In genomic region chr9:35116539-35116897, GRCh38 we compare ENCODE assay signal across 8 cellular contexts. TPM values are rescaled to one million over a fixed set of nuclear protein-coding genes. Genes with fewer than 3 reads are reported as not detected.
DNase-seq lines count a peak whose midpoint lies in the region; ATAC-seq, FAIRE-seq and TF ChIP-seq lines count a peak whose summit lies in the region.

No MANE protein-coding gene starts in this region.

- H3K9me3 Mint-ChIP-seq in activated naive CD4-positive, alpha-beta T cell treated with anti-CD3 and anti-CD28 coated beads, Interleukin-2, amount 10 ng/mL, durations not matched to agents 7 days and 5 days = no peaks in the 10 kb centered on the region

- no peak for TF ChIP-seq CTCF in K562 (IDR thresholded peaks at IDR 0.05 in 2 of 3, conservative IDR thresholded peaks at IDR 0.05 in 1 of 3; ENCODE audit: insufficient read depth in 2 of 3, low read depth in 1 of 3, low read length in 3 of 3)
- TF ChIP-seq CTCF in lung (IDR thresholded peaks at IDR 0.05; ENCODE audit: control extremely low read depth, extremely low read depth) = no peak
- TF ChIP-seq CTCF in uterus (IDR thresholded peaks at IDR 0.05) = no peak

- CTCF ChIA-PET in activated naive CD4-positive, alpha-beta T cell treated with anti-CD3 and anti-CD28 coated beads, Interleukin-2, amount 10 ng/mL, durations not matched to agents 7 days and 5 days (lab: Charles Lee) = interaction anchor here (1.6 to 6.7 kb wide), 6 partner anchors 13 to 437 kb away, joined by 4 to 54 read pairs (median 8); partner anchors contain the start of genes STOML2 and UNC13B
- CTCF ChIA-PET in K562 (lab: Yijun Ruan, JAX; ENCODE audit: low intra/inter-chr PET ratio) = interaction anchor here (1.3 to 1.9 kb wide), 3 partner anchors 142 to 437 kb away, joined by 3 to 13 read pairs (median 11); no protein-coding TSS in a partner anchor

- H3K4me2 ChIP-seq in K562 (ENCODE audit: insufficient read depth, low read length) = peak overlapping the region; percentile 99

- BruUV-seq in K562 (replicated peaks; lab: Mats Ljungman, UMichigan) = no TSS peak

- no peaks in the 10 kb centered on the region for H3K9me1 ChIP-seq in K562 (ENCODE audit: control insufficient read depth, insufficient read depth, low read length)

- peak overlapping the region; percentile 91 for H3K27ac Mint-ChIP-seq in activated naive CD4-positive, alpha-beta T cell treated with anti-CD3 and anti-CD28 coated beads, Interleukin-2, amount 10 ng/mL, durations not matched to agents 7 days and 5 days

- H3K9ac ChIP-seq in K562 (ENCODE audit: insufficient read depth in 1 of 2, low read depth in 2 of 2, low read length in 2 of 2) = peak overlapping the region; percentile 46 to 79

- ATAC-seq in K562 (no peak), lung (ENCODE audit: insufficient read depth, low FRiP score) (no peak), HG03457 (IDR thresholded peaks at IDR 0.05; ENCODE audit: unreplicated experiment) (no peak)

- DNase-seq in activated naive CD4-positive, alpha-beta T cell treated with anti-CD3 and anti-CD28 coated beads, Interleukin-2, amount 10 ng/mL, durations not matched to agents 7 days and 5 days = no peak
- no peak for DNase-seq in activated naive CD4-positive, alpha-beta T cell treated with Interleukin-2 at 50 U/mL for 16 hours
- DNase-seq in K562 (ENCODE audit: extremely low read depth in 1 of 4, low spot score in 3 of 4) = no peak
- no peak for DNase-seq in lung (ENCODE audit: low spot score)
- no peak for DNase-seq in uterus
- no peak for DNase-seq in SHP77 treated with DMSO at 0.1 percent for 48 hours (lab: John Stamatoyannopoulos, UW)
- no peak for DNase-seq in NCI-H345 treated with DMSO at 0.1 percent for 48 hours (lab: John Stamatoyannopoulos, UW; ENCODE audit: unreplicated experiment)

- TF ChIP-seq POLR2A in K562 (conservative IDR thresholded peaks at IDR 0.05) = no peak
- TF ChIP-seq POLR2A in uterus (IDR thresholded peaks at IDR 0.05) = no peak

- peaks cover 3% of the 10 kb centered on the region for H3K27me3 Mint-ChIP-seq in activated naive CD4-positive, alpha-beta T cell treated with anti-CD3 and anti-CD28 coated beads, Interleukin-2, amount 10 ng/mL, durations not matched to agents 7 days and 5 days

- intact Hi-C loops in K562 (cut with micrococcal nuclease) (loop anchor here (1.0 to 5.0 kb wide), 2 partner anchors 46 to 143 kb away; partner anchors contain the start of gene UNC13B), uterus (cut with DNase I; ENCODE audit: low total_unique reads) (loop anchor here (5.0 to 10.0 kb wide), 3 partner anchors 141 to 698 kb away; partner anchors contain the start of genes HINT2 and SPAG8)

- H3K27ac ChIP-seq in K562 (ENCODE audit: extremely low read depth, low read depth, low read length) (peak overlapping the region; percentile 62; the same call in 2 of the 3 replicates), lung (ENCODE audit: low read depth in 1 of 2, low read length in 1 of 2) (peak overlapping the region; percentile 24 to 90), uterus (peak overlapping the region; percentile 88 to 89)

- TF ChIP-seq EP300 in K562 (IDR thresholded peaks at IDR 0.05; ENCODE audit: low read length) = no peak

- peaks cover 9% of the 10 kb centered on the region for H3K36me3 Mint-ChIP-seq in activated naive CD4-positive, alpha-beta T cell treated with anti-CD3 and anti-CD28 coated beads, Interleukin-2, amount 10 ng/mL, durations not matched to agents 7 days and 5 days

- peaks cover 28% of the 10 kb centered on the region for H3K79me2 ChIP-seq in K562 (ENCODE audit: control insufficient read depth, insufficient read depth, low read length)

- H3K4me3 Mint-ChIP-seq in activated naive CD4-positive, alpha-beta T cell treated with anti-CD3 and anti-CD28 coated beads, Interleukin-2, amount 10 ng/mL, durations not matched to agents 7 days and 5 days = peak overlapping the region; percentile 98

- POLR2A ChIA-PET in K562 (lab: Yijun Ruan, JAX) = interaction anchor here (0.6 to 1.1 kb wide), 5 partner anchors 10 to 800 kb away, joined by 3 to 7 read pairs (median 3); partner anchors contain the start of gene RUSC2

- no peaks in the 10 kb centered on the region for H3K36me3 ChIP-seq in K562 (ENCODE audit: control insufficient read depth, insufficient read depth, low read length)
- no peaks in the 10 kb centered on the region for H3K36me3 ChIP-seq in lung (ENCODE audit: control insufficient read depth in 2 of 2, insufficient read depth in 2 of 2, low read length in 2 of 2)
- no peaks in the 10 kb centered on the region for H3K36me3 ChIP-seq in uterus

- peaks cover 48% of the 10 kb centered on the region for H3K4me1 Mint-ChIP-seq in activated naive CD4-positive, alpha-beta T cell treated with anti-CD3 and anti-CD28 coated beads, Interleukin-2, amount 10 ng/mL, durations not matched to agents 7 days and 5 days

- 0% methylated on average over 12 of the region's 12 CpGs for WGBS in K562 (ENCODE audit: insufficient coverage, low coverage, missing lambda C conversion rate)
- 0 to 1% methylated on average over 12 of the region's 12 CpGs for WGBS in lung, 2 donors

- H4K20me1 ChIP-seq in K562 (replicated peaks; ENCODE audit: control insufficient read depth, insufficient read depth, low read length) = peaks cover 4% of the 10 kb centered on the region

- H2AFZ ChIP-seq in K562 (ENCODE audit: low read depth, low read length) = peak overlapping the region; percentile 95

- FAIRE-seq in K562 (lab: Jason Lieb, UNC) = no peak

- no peaks in the 10 kb centered on the region for H3K27me3 ChIP-seq in K562 (ENCODE audit: control insufficient read depth in 2 of 2, insufficient read depth in 2 of 2, low read length in 2 of 2)
- no peaks in the 10 kb centered on the region for H3K27me3 ChIP-seq in lung (ENCODE audit: control insufficient read depth, insufficient read depth)
- H3K27me3 ChIP-seq in uterus = no peaks in the 10 kb centered on the region

- in situ Hi-C loops in K562 (cut with MboI) = loop anchor here (5.0 kb wide), 2 partner anchors 141 to 356 kb away; no protein-coding TSS in a partner anchor

- H3K9me3 ChIP-seq in K562 (replicated peaks; ENCODE audit: control insufficient read depth, insufficient read depth, low read depth, low read length) (no peaks in the 10 kb centered on the region), lung (ENCODE audit: control insufficient read depth in 2 of 2, insufficient read depth in 1 of 2, low read length in 1 of 2) (no peaks in the 10 kb centered on the region), uterus (no peaks in the 10 kb centered on the region)

- no peak for TF ChIP-seq RAD21 in K562 (CRISPR knock-in tag; conservative IDR thresholded peaks at IDR 0.05 in 1 of 2, IDR thresholded peaks at IDR 0.05 in 1 of 2)

- H3K4me3 ChIP-seq in K562 (peak overlapping the region; percentile 58), lung (no peak overlapping the region), uterus (peak overlapping the region; percentile 45 to 55)

- H3K4me1 ChIP-seq in K562 (replicated peaks in 1 of 2; ENCODE audit: control insufficient read depth in 2 of 2, insufficient read depth in 2 of 2, low read length in 2 of 2) = peaks cover 23 to 26% of the 10 kb centered on the region in 2 experiments
- H3K4me1 ChIP-seq in lung (ENCODE audit: control insufficient read depth in 2 of 2, insufficient read depth in 2 of 2, low read length in 2 of 2) = peaks cover 14 to 18% of the 10 kb centered on the region in 2 donors
- H3K4me1 ChIP-seq in uterus = no peaks in the 10 kb centered on the region

RNA-seq across cellular contexts. Expression of gene ATOSB, which starts 0.9 kb away (rescaled TPM):
- total RNA-seq in K562 (2011; cell fraction: chromatin; rRNA removed; ENCODE audit: low replicate concordance) = 19.3 and 29.8 TPM in 2 replicates
- 17.8 and 19.2 TPM in 2 replicates for total RNA-seq in K562 (2011; cell fraction: nucleolus; rRNA removed)
- total RNA-seq in K562 (2011; cell fraction: nucleoplasm; rRNA removed) = 17.0 and 19.8 TPM in 2 replicates
- total RNA-seq in K562 (2014; rRNA removed) (4.2 and 4.7 TPM in 2 replicates), K562 (2014; rRNA removed; fragmentation: Illumina TruSeq; extraction: Trizol) (2.1 and 2.3 TPM in 2 replicates), K562 (2015; rRNA removed; fragmentation: Illumina TruSeq; extraction: Trizol) (3.6 and 4.0 TPM in 2 replicates), K562 (2021) (4.0 and 6.0 TPM in 2 replicates), lung (10 to 100 TPM in 1 of 2 donors, 1 to 10 TPM in 1; 9.5 to 31.9 TPM), uterus (10 to 100 TPM in 1 of 4 donors, 1 to 10 TPM in 1, under 1 TPM in 2; 0.51 to 14.8 (median 4.1) TPM)
- polyA plus RNA-seq in K562 (2011; rRNA removed) (8.0 and 10.2 TPM in 2 replicates), K562 (2014; fragmentation: Illumina TruSeq; extraction: Trizol) (4.5 and 6.0 TPM in 2 replicates), K562 (2014; fragmentation: Nextera tagmentation; extraction: Ambion mirVana) (1 to 10 TPM in 1 of 2 experiments, under 1 TPM in 1; 0.45 to 1.1 TPM), K562 (2014; rRNA removed) (6.4 and 7.0 TPM in 2 replicates), lung (10 to 100 TPM; 14.0 to 32.0 TPM)
- polyA plus RNA-seq in K562 (2011; cell fraction: cytosol; rRNA removed) = 11.7 and 14.1 TPM in 2 replicates
- 45.1 and 49.8 TPM in 2 replicates for polyA plus RNA-seq in K562 (2011; cell fraction: nucleus; rRNA removed)
- polyA plus RNA-seq in K562 (2012) = 5.1 and 8.0 TPM in 2 replicates
- 4.9 and 5.3 TPM in 2 replicates for polyA minus RNA-seq in K562 (2011; rRNA and poly(A)+ RNA removed)
- polyA minus RNA-seq in K562 (2011; cell fraction: cytosol; rRNA and poly(A)+ RNA removed) = 2.0 and 2.4 TPM in 2 replicates
- 8.8 and 14.0 TPM in 2 replicates for polyA minus RNA-seq in K562 (2011; cell fraction: nucleus; rRNA and poly(A)+ RNA removed)

RNA-seq across cellular contexts. Expression of gene STOML2, which starts 13.6 kb away (rescaled TPM):
- 76.3 and 158 TPM in 2 replicates for total RNA-seq in K562 (2011; cell fraction: chromatin; rRNA removed; ENCODE audit: low replicate concordance)
- total RNA-seq in K562 (2011; cell fraction: nucleolus; rRNA removed) = 104 and 106 TPM in 2 replicates
- total RNA-seq in K562 (2011; cell fraction: nucleoplasm; rRNA removed) = 71.8 and 73.3 TPM in 2 replicates
- 215 and 273 TPM in 2 replicates for total RNA-seq in K562 (2014; rRNA removed)
- 109 and 132 TPM in 2 replicates for total RNA-seq in K562 (2014; rRNA removed; fragmentation: Illumina TruSeq; extraction: Trizol)
- total RNA-seq in K562 (2015; rRNA removed; fragmentation: Illumina TruSeq; extraction: Trizol) = 131 and 132 TPM in 2 replicates
- total RNA-seq in K562 (2021) = 211 and 214 TPM in 2 replicates
- polyA plus RNA-seq in K562 (2011; rRNA removed) = 196 and 209 TPM in 2 replicates
- 233 and 355 TPM in 2 replicates for polyA plus RNA-seq in K562 (2011; cell fraction: cytosol; rRNA removed)
- polyA plus RNA-seq in K562 (2011; cell fraction: nucleus; rRNA removed) = 280 and 299 TPM in 2 replicates
- polyA plus RNA-seq in K562 (2012) = 165 and 193 TPM in 2 replicates
- polyA plus RNA-seq in K562 (2014; fragmentation: Illumina TruSeq; extraction: Trizol) = 174 and 184 TPM in 2 replicates
- 100 to 1,000 TPM; 110 to 125 TPM for polyA plus RNA-seq in K562 (2014; fragmentation: Nextera tagmentation; extraction: Ambion mirVana)
- polyA plus RNA-seq in K562 (2014; rRNA removed) = 220 and 244 TPM in 2 replicates
- 71.8 and 110 TPM in 2 replicates for polyA minus RNA-seq in K562 (2011; rRNA and poly(A)+ RNA removed)
- 42.0 and 53.1 TPM in 2 replicates for polyA minus RNA-seq in K562 (2011; cell fraction: cytosol; rRNA and poly(A)+ RNA removed)
- polyA minus RNA-seq in K562 (2011; cell fraction: nucleus; rRNA and poly(A)+ RNA removed) = 30.8 and 50.8 TPM in 2 replicates
- 10 to 100 TPM; 64.9 to 96.5 TPM for total RNA-seq in lung
- 100 to 1,000 TPM in 1 of 2 donors, 10 to 100 TPM in 1; 50.3 to 116 TPM for polyA plus RNA-seq in lung
- 100 to 1,000 TPM in 1 of 4 donors, 10 to 100 TPM in 3; 58.4 to 107 (median 63.4) TPM for total RNA-seq in uterus

RNA-seq across cellular contexts. Expression of gene PIGO, which starts 20.1 kb away (rescaled TPM):
- total RNA-seq in K562 (2011; cell fraction: chromatin; rRNA removed; ENCODE audit: low replicate concordance) = 32.8 and 68.6 TPM in 2 replicates
- total RNA-seq in K562 (2011; cell fraction: nucleolus; rRNA removed) = 47.4 and 50.4 TPM in 2 replicates
- total RNA-seq in K562 (2011; cell fraction: nucleoplasm; rRNA removed) = 42.5 and 44.3 TPM in 2 replicates
- total RNA-seq in K562 (2014; rRNA removed) = 11.3 and 11.5 TPM in 2 replicates
- total RNA-seq in K562 (2014; rRNA removed; fragmentation: Illumina TruSeq; extraction: Trizol) = 5.4 and 6.7 TPM in 2 replicates
- 5.7 TPM in 2 replicates for total RNA-seq in K562 (2015; rRNA removed; fragmentation: Illumina TruSeq; extraction: Trizol)
- 13.7 and 15.8 TPM in 2 replicates for total RNA-seq in K562 (2021)
- 9.7 and 15.0 TPM in 2 replicates for polyA plus RNA-seq in K562 (2011; rRNA removed)
- polyA plus RNA-seq in K562 (2011; cell fraction: cytosol; rRNA removed) = 14.0 and 17.3 TPM in 2 replicates
- 23.1 and 29.9 TPM in 2 replicates for polyA plus RNA-seq in K562 (2011; cell fraction: nucleus; rRNA removed)
- 8.0 and 12.3 TPM in 2 replicates for polyA plus RNA-seq in K562 (2012)
- polyA plus RNA-seq in K562 (2014; fragmentation: Illumina TruSeq; extraction: Trizol) = 10.1 and 12.2 TPM in 2 replicates
- polyA plus RNA-seq in K562 (2014; fragmentation: Nextera tagmentation; extraction: Ambion mirVana) = 1 to 10 TPM; 5.6 to 5.9 TPM
- polyA plus RNA-seq in K562 (2014; rRNA removed) = 10.2 and 11.1 TPM in 2 replicates
- polyA minus RNA-seq in K562 (2011; rRNA and poly(A)+ RNA removed) = 13.1 and 13.9 TPM in 2 replicates
- 10.6 and 15.7 TPM in 2 replicates for polyA minus RNA-seq in K562 (2011; cell fraction: cytosol; rRNA and poly(A)+ RNA removed)
- 11.6 and 15.0 TPM in 2 replicates for polyA minus RNA-seq in K562 (2011; cell fraction: nucleus; rRNA and poly(A)+ RNA removed)
- 10 to 100 TPM; 20.4 to 38.1 TPM for total RNA-seq in lung
- polyA plus RNA-seq in lung = 10 to 100 TPM; 13.8 to 20.0 TPM
- total RNA-seq in uterus = 10 to 100 TPM in 3 of 4 donors, 1 to 10 TPM in 1; 2.8 to 21.5 (median 14.6) TPM

RNA-seq across cellular contexts. Expression of gene FANCG, which starts 36.8 kb away (rescaled TPM):
- 129 and 224 TPM in 2 replicates for total RNA-seq in K562 (2011; cell fraction: chromatin; rRNA removed; ENCODE audit: low replicate concordance)
- 134 and 157 TPM in 2 replicates for total RNA-seq in K562 (2011; cell fraction: nucleolus; rRNA removed)
- total RNA-seq in K562 (2011; cell fraction: nucleoplasm; rRNA removed) = 133 and 142 TPM in 2 replicates
- total RNA-seq in K562 (2014; rRNA removed) (27.3 and 30.8 TPM in 2 replicates), K562 (2014; rRNA removed; fragmentation: Illumina TruSeq; extraction: Trizol) (26.4 and 28.3 TPM in 2 replicates), K562 (2015; rRNA removed; fragmentation: Illumina TruSeq; extraction: Trizol) (30.0 and 31.0 TPM in 2 replicates), K562 (2021) (38.4 and 41.2 TPM in 2 replicates), lung (10 to 100 TPM; 15.2 to 15.4 TPM), uterus (10 to 100 TPM in 1 of 4 donors, 1 to 10 TPM in 3; 1.8 to 29.1 (median 8.3) TPM)
- polyA plus RNA-seq in K562 (2011; rRNA removed) (30.4 and 34.6 TPM in 2 replicates), K562 (2014; fragmentation: Illumina TruSeq; extraction: Trizol) (33.3 and 34.4 TPM in 2 replicates), K562 (2014; fragmentation: Nextera tagmentation; extraction: Ambion mirVana) (10 to 100 TPM in 1 of 2 experiments, 1 to 10 TPM in 1; 7.5 to 12.2 TPM), K562 (2014; rRNA removed) (39.0 and 43.9 TPM in 2 replicates), lung (10 to 100 TPM in 1 of 2 donors, 1 to 10 TPM in 1; 7.2 to 20.6 TPM)
- 27.2 and 33.0 TPM in 2 replicates for polyA plus RNA-seq in K562 (2011; cell fraction: cytosol; rRNA removed)
- 203 and 225 TPM in 2 replicates for polyA plus RNA-seq in K562 (2011; cell fraction: nucleus; rRNA removed)
- polyA plus RNA-seq in K562 (2012) = 40.8 and 55.4 TPM in 2 replicates
- polyA minus RNA-seq in K562 (2011; rRNA and poly(A)+ RNA removed) = 17.1 and 23.9 TPM in 2 replicates
- 14.3 and 32.8 TPM in 2 replicates for polyA minus RNA-seq in K562 (2011; cell fraction: cytosol; rRNA and poly(A)+ RNA removed)
- 57.6 and 74.3 TPM in 2 replicates for polyA minus RNA-seq in K562 (2011; cell fraction: nucleus; rRNA and poly(A)+ RNA removed)

RNA-seq across cellular contexts. Expression of gene VCP, which starts 44.1 kb away (rescaled TPM):
- 216 and 351 TPM in 2 replicates for total RNA-seq in K562 (2011; cell fraction: chromatin; rRNA removed; ENCODE audit: low replicate concordance)
- total RNA-seq in K562 (2011; cell fraction: nucleolus; rRNA removed) = 188 and 217 TPM in 2 replicates
- 152 and 172 TPM in 2 replicates for total RNA-seq in K562 (2011; cell fraction: nucleoplasm; rRNA removed)
- 192 and 235 TPM in 2 replicates for total RNA-seq in K562 (2014; rRNA removed)
- 199 and 201 TPM in 2 replicates for total RNA-seq in K562 (2014; rRNA removed; fragmentation: Illumina TruSeq; extraction: Trizol)
- 199 TPM in 2 replicates for total RNA-seq in K562 (2015; rRNA removed; fragmentation: Illumina TruSeq; extraction: Trizol)
- total RNA-seq in K562 (2021) = 232 and 256 TPM in 2 replicates
- polyA plus RNA-seq in K562 (2011; rRNA removed) = 221 and 257 TPM in 2 replicates
- 155 and 189 TPM in 2 replicates for polyA plus RNA-seq in K562 (2011; cell fraction: cytosol; rRNA removed)
- polyA plus RNA-seq in K562 (2011; cell fraction: nucleus; rRNA removed) = 183 and 202 TPM in 2 replicates
- polyA plus RNA-seq in K562 (2012) = 167 and 233 TPM in 2 replicates
- polyA plus RNA-seq in K562 (2014; fragmentation: Illumina TruSeq; extraction: Trizol) = 209 and 259 TPM in 2 replicates
- 10 to 100 TPM in 1 of 2 experiments, 1 to 10 TPM in 1; 7.1 to 15.6 TPM for polyA plus RNA-seq in K562 (2014; fragmentation: Nextera tagmentation; extraction: Ambion mirVana)
- polyA plus RNA-seq in K562 (2014; rRNA removed) = 128 and 140 TPM in 2 replicates
- 359 and 459 TPM in 2 replicates for polyA minus RNA-seq in K562 (2011; rRNA and poly(A)+ RNA removed)
- polyA minus RNA-seq in K562 (2011; cell fraction: cytosol; rRNA and poly(A)+ RNA removed) = 187 and 265 TPM in 2 replicates
- polyA minus RNA-seq in K562 (2011; cell fraction: nucleus; rRNA and poly(A)+ RNA removed) = 78.8 and 118 TPM in 2 replicates
- 100 to 1,000 TPM; 164 to 249 TPM for total RNA-seq in lung
- 100 to 1,000 TPM in 1 of 2 donors, 10 to 100 TPM in 1; 58.5 to 193 TPM for polyA plus RNA-seq in lung
- total RNA-seq in uterus = 100 to 1,000 TPM in 3 of 4 donors, 10 to 100 TPM in 1; 57.6 to 252 (median 174) TPM
